ENCODE assay signal across 8 cellular contexts in the genomic region with DNA sequence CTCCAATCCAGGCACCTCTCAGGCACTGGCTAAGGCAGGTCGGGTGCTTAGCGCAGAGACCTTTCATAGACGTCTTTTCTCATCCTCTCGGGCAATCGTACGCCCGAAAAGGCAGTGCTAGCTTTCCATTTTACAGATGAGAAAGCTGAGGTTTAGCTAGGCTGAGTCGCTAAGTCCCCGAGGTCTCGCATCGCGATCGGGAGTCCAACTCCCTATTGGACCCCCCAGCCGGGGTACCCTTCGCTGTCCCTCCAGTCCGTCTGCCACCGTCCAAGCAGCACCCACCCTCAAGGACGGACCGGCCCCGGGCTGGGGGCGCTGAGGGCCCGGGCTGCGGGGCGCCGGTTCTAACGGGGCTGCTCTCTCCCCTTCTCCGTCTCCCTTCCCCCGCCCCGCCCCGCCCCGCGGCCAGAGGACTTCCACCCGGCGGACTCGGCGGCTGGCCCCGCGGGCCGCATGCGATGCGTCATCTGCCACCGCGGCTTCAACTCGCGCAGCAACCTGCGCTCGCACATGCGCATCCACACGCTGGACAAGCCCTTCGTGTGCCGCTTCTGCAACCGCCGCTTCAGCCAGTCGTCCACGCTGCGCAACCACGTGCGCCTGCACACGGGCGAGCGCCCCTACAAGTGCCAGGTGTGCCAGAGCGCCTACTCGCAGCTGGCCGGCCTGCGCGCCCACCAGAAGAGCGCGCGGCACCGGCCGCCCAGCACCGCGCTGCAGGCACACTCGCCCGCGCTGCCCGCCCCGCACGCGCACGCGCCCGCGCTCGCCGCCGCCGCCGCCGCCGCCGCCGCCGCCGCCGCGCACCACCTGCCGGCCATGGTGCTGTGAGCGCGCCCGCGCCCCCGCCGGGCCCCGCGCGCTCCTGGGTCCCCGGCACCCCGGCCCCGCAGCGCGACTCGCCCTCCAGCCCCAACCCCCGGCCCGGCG. TPM values are rescaled to one million over a fixed set of nuclear protein-coding genes. Genes with fewer than 3 reads are reported as not detected.
DNase-seq lines count a peak whose midpoint lies in the region; ATAC-seq and TF ChIP-seq lines count a peak whose summit lies in the region.

No MANE protein-coding gene starts in this region.

- H2AFZ ChIP-seq in neural cell (ENCODE audit: low read depth, low read length), result peak overlapping the region; percentile 30

- TF ChIP-seq EP300 in neural cell (conservative IDR thresholded peaks at IDR 0.05; ENCODE audit: poor library complexity, severe bottlenecking), result no peak

- H3K4me1 Mint-ChIP-seq in activated T-helper 17 cell treated with anti-CD3 and anti-CD28 coated beads, Interleukin-2, amount 50 U/mL, for 72 hours, result peaks cover 5% of the 10 kb centered on the region

- no peaks in the 10 kb centered on the region for H3K79me2 ChIP-seq in neural cell (replicated peaks; ENCODE audit: insufficient read depth, low read length)

- H3K27me3 ChIP-seq in neural cell (ENCODE audit: insufficient read depth, low read depth, low read length), result peaks cover 3% of the 10 kb centered on the region

- H3K4me3 ChIP-seq in fibroblast of pulmonary artery (replicated peaks; ENCODE audit: low read depth, low read length) (peak overlapping the region; percentile 48), neural cell (ENCODE audit: low read length) (peak overlapping the region; percentile 74)

- H3K36me3 ChIP-seq in neural cell (ENCODE audit: insufficient read depth, low read length), result no peaks in the 10 kb centered on the region

- H3K9ac ChIP-seq in neural cell (ENCODE audit: low read length), result peak overlapping the region; percentile 65

- no peaks in the 10 kb centered on the region for H3K27me3 Mint-ChIP-seq in activated T-helper 17 cell treated with anti-CD3 and anti-CD28 coated beads, Interleukin-2, amount 50 U/mL, for 72 hours

- no peak overlapping the region for H3K27ac Mint-ChIP-seq in activated T-helper 17 cell treated with anti-CD3 and anti-CD28 coated beads, Interleukin-2, amount 50 U/mL, for 72 hours

- no peak overlapping the region for H3K27ac ChIP-seq in neural cell (ENCODE audit: low read length)

- H3K9me3 Mint-ChIP-seq in activated T-helper 17 cell treated with anti-CD3 and anti-CD28 coated beads, Interleukin-2, amount 50 U/mL, for 72 hours, result no peaks in the 10 kb centered on the region

- DNase-seq in DMS79 treated with DMSO at 0.1 percent for 48 hours (lab: John Stamatoyannopoulos, UW) (peak; percentile 80), HS-5 (ENCODE audit: low read depth) (peak; percentile 79), fibroblast of pulmonary artery (ENCODE audit: low read depth) (peak; percentile 84), superior temporal gyrus (ENCODE audit: extremely low spot score) (peak; percentile 49)

- TF ChIP-seq RAD21 in neural cell (conservative IDR thresholded peaks at IDR 0.05), result peak; percentile 18

- H3F3A ChIP-seq in neural cell (ENCODE audit: insufficient read depth, low read length, poor library complexity, severe bottlenecking), result no peaks in the 10 kb centered on the region

- peaks cover 5% of the 10 kb centered on the region for H3K9me3 ChIP-seq in neural cell (ENCODE audit: low read length)

- TF ChIP-seq CTCF in fibroblast of pulmonary artery (IDR thresholded peaks at IDR 0.05; ENCODE audit: low read length, missing control alignments) (no peak), neural cell (IDR thresholded peaks at IDR 0.05; ENCODE audit: poor library complexity, severe bottlenecking) (no peak)

- peak; percentile 82 for ATAC-seq in activated T-helper 17 cell treated with anti-CD3 and anti-CD28 coated beads, Interleukin-2, amount 50 U/mL, for 72 hours (replicated peaks)
- no peak for ATAC-seq in HG02678 (IDR thresholded peaks at IDR 0.05; ENCODE audit: unreplicated experiment)

- no peaks in the 10 kb centered on the region for H3K36me3 Mint-ChIP-seq in activated T-helper 17 cell treated with anti-CD3 and anti-CD28 coated beads, Interleukin-2, amount 50 U/mL, for 72 hours (ENCODE audit: low read depth)

- peak overlapping the region; percentile 87 for H3K4me3 Mint-ChIP-seq in activated T-helper 17 cell treated with anti-CD3 and anti-CD28 coated beads, Interleukin-2, amount 50 U/mL, for 72 hours

- H3K4me2 ChIP-seq in neural cell (ENCODE audit: low read length), result no peak overlapping the region

- no peaks in the 10 kb centered on the region for H4K20me1 ChIP-seq in neural cell (ENCODE audit: insufficient read depth)

- H3K9me2 ChIP-seq in neural cell (ENCODE audit: insufficient read depth, low read length), result no peaks in the 10 kb centered on the region

TF ChIP-seq in PFSK-1, 5 proteins besides CTCF, POLR2A, EP300 and RAD21:
- TF ChIP-seq SIN3A (IDR thresholded peaks at IDR 0.05; ENCODE audit: borderline replicate concordance, insufficient read depth, low read length) (no peak), POLR2AphosphoS5 (IDR thresholded peaks at IDR 0.05; ENCODE audit: low read depth, low read length) (peak; percentile 53; the same call in 1 of the 2 replicates)

TF ChIP-seq in neural cell, 6 proteins besides CTCF, POLR2A, EP300 and RAD21:
- TF ChIP-seq POLR2AphosphoS5 (IDR thresholded peaks at IDR 0.05), result peak; percentile 40
- TF ChIP-seq, protein P1, sequence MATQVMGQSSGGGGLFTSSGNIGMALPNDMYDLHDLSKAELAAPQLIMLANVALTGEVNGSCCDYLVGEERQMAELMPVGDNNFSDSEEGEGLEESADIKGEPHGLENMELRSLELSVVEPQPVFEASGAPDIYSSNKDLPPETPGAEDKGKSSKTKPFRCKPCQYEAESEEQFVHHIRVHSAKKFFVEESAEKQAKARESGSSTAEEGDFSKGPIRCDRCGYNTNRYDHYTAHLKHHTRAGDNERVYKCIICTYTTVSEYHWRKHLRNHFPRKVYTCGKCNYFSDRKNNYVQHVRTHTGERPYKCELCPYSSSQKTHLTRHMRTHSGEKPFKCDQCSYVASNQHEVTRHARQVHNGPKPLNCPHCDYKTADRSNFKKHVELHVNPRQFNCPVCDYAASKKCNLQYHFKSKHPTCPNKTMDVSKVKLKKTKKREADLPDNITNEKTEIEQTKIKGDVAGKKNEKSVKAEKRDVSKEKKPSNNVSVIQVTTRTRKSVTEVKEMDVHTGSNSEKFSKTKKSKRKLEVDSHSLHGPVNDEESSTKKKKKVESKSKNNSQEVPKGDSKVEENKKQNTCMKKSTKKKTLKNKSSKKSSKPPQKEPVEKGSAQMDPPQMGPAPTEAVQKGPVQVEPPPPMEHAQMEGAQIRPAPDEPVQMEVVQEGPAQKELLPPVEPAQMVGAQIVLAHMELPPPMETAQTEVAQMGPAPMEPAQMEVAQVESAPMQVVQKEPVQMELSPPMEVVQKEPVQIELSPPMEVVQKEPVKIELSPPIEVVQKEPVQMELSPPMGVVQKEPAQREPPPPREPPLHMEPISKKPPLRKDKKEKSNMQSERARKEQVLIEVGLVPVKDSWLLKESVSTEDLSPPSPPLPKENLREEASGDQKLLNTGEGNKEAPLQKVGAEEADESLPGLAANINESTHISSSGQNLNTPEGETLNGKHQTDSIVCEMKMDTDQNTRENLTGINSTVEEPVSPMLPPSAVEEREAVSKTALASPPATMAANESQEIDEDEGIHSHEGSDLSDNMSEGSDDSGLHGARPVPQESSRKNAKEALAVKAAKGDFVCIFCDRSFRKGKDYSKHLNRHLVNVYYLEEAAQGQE (IDR thresholded peaks at IDR 0.05; ENCODE audit: borderline replicate concordance), result no peak
- peak; percentile 92 for TF ChIP-seq MXI1 (conservative IDR thresholded peaks at IDR 0.05; ENCODE audit: poor library complexity, severe bottlenecking)
- no peak for TF ChIP-seq SMC3 (conservative IDR thresholded peaks at IDR 0.05; ENCODE audit: poor library complexity)

RNA-seq across cellular contexts. Expression of gene EXOSC2, which starts 12.5 kb away (rescaled TPM):
- polyA plus RNA-seq in PFSK-1 (2012; ENCODE audit: insufficient read length, low read depth), result 28.0 TPM
- total RNA-seq in activated T-helper 17 cell treated with anti-CD3 and anti-CD28 coated beads, Interleukin-2, amount 50 U/mL, for 72 hours, result 10 to 100 TPM; 66.9 to 89.1 TPM
- polyA plus RNA-seq in neural cell, result 36.3 and 43.6 TPM in 2 replicates
- 48.7 and 49.4 TPM in 2 replicates for polyA minus RNA-seq in neural cell

RNA-seq across cellular contexts. Expression of gene PRDM12, which starts 16.7 kb away (rescaled TPM):
- 0.88 TPM for polyA plus RNA-seq in PFSK-1 (2012; ENCODE audit: insufficient read length, low read depth)
- under 1 TPM in 1 of 2 donors, not detected in 1; 0.15 TPM for total RNA-seq in activated T-helper 17 cell treated with anti-CD3 and anti-CD28 coated beads, Interleukin-2, amount 50 U/mL, for 72 hours
- polyA plus RNA-seq in neural cell, result 0.17 TPM in 1 of 2 replicates, not detected in the other
- 0.49 TPM in 1 of 2 replicates, not detected in the other for polyA minus RNA-seq in neural cell
